In the genomic region with DNA sequence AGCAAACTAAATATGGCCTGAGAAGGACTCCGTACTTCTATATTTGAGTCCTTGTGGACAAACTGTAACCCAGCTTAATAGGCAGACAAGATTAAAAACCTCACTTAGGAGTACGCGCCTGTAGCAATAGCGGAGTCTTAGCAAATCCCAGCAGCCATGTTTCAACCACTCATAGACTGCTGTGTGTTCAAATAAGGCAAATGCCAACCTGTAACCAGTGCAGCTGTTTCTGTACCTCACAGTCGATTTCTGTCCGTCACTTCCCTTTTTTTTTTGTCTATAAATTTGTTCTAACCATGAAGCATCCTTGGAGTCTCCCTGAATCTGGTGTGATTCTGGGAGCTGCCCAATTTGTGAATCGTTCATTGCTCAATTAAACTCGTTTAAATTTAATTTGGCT, we compare ENCODE assay signal across 1 cellular context.
TF ChIP-seq lines count a peak whose summit lies in the region.

No MANE protein-coding gene starts in this region.

TF ChIP-seq in GM12878, 131 proteins besides CTCF, POLR2A, EP300 and RAD21 (continued from another document):
- TF ChIP-seq, protein P1, sequence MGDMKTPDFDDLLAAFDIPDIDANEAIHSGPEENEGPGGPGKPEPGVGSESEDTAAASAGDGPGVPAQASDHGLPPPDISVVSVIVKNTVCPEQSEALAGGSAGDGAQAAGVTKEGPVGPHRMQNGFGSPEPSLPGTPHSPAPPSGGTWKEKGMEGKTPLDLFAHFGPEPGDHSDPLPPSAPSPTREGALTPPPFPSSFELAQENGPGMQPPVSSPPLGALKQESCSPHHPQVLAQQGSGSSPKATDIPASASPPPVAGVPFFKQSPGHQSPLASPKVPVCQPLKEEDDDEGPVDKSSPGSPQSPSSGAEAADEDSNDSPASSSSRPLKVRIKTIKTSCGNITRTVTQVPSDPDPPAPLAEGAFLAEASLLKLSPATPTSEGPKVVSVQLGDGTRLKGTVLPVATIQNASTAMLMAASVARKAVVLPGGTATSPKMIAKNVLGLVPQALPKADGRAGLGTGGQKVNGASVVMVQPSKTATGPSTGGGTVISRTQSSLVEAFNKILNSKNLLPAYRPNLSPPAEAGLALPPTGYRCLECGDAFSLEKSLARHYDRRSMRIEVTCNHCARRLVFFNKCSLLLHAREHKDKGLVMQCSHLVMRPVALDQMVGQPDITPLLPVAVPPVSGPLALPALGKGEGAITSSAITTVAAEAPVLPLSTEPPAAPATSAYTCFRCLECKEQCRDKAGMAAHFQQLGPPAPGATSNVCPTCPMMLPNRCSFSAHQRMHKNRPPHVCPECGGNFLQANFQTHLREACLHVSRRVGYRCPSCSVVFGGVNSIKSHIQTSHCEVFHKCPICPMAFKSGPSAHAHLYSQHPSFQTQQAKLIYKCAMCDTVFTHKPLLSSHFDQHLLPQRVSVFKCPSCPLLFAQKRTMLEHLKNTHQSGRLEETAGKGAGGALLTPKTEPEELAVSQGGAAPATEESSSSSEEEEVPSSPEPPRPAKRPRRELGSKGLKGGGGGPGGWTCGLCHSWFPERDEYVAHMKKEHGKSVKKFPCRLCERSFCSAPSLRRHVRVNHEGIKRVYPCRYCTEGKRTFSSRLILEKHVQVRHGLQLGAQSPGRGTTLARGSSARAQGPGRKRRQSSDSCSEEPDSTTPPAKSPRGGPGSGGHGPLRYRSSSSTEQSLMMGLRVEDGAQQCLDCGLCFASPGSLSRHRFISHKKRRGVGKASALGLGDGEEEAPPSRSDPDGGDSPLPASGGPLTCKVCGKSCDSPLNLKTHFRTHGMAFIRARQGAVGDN (IDR thresholded peaks at IDR 0.05): no peak
